Comparison of ENCODE assay signal across 9 cellular contexts in the genomic region with DNA sequence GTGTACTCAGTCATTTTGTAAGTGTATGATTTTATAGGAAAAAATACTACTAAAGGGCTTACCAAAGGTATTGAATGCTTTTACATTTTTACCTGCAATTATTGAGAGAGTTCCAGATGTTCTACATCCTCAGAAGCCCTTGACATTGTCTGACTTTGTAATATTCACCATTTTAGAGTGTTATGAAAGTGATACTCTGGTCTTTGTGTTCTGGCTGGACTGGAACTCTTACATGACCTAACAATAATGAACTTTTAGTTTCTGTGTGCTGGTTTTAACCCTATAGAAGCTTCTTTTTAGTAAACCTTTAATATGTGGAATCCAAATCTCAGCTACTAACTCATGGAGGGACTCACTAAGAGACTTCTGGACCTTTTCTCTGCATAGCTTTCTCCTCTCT.
"Had no signal": no experiment of that assay in that cellular context is flagged by ENCODE, and none has a peak within 500 bp of the region (broad histone marks: within the 10 kb centered on the region; RNA-seq: fewer than 3 reads in every experiment).

No MANE protein-coding gene starts in this region.

- ATAC-seq: GM23338, HCT116 had no signal

- H2AFZ ChIP-seq: GM23248, GM23338 had no signal

- H3K4me3 ChIP-seq: GM23248, GM23338, HAP-1 had no signal

- H3K9me3 ChIP-seq: HAP-1 had no signal

- H3K36me3 ChIP-seq: HAP-1 had no signal

- H3K4me2 ChIP-seq: GM23338 had no signal

- H3K9ac ChIP-seq: GM23248 had no signal

- H3K4me1 ChIP-seq: HAP-1 had no signal

- DNase-seq: GM23248, GOT3, H7, H9, HCEC 1CT, HFFc6 had no signal

- H3K27ac ChIP-seq: GM23248 had no signal
